Comparison of ENCODE assay signal across 16 cellular contexts in the genomic region with DNA sequence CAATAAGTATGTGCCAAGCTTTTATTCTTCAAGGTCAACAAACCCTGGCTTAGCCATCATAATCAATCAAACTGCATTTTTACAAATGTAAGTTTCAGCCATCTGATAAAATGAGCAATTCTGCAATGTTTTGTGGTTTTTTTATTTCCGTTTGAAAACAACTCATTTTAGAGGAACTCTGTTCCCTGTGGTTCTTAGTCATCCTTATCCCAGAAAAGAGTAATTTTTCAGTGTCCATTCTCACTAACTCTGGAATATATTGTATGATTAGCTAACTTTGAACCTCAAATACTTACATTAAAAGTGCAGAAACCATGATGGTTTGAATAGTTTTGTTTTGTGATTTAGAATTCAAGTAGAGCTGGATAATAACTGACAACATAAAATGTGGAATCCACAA.
DNase-seq lines count a peak whose midpoint lies in the region; ATAC-seq lines count a peak whose summit lies in the region.
"Had no signal": no experiment of that assay in that cellular context is flagged by ENCODE, and none has a peak within 500 bp of the region (broad histone marks: within the 10 kb centered on the region; RNA-seq: fewer than 3 reads in every experiment).

No MANE protein-coding gene starts in this region.

- H3K4me1 ChIP-seq in BLaER1, result peaks cover 44% of the 10 kb centered on the region

- H3K4me2 ChIP-seq in BLaER1, result peak overlapping the region; percentile 92

- peaks cover 15% of the 10 kb centered on the region for H3K9me3 ChIP-seq in BLaER1

- no peaks in the 10 kb centered on the region for H4K20me1 ChIP-seq in BLaER1

- H3K27me3 ChIP-seq in BLaER1, result no peaks in the 10 kb centered on the region

- ATAC-seq in GM19455 (IDR thresholded peaks at IDR 0.05; ENCODE audit: unreplicated experiment) (no peak), HG03097 (IDR thresholded peaks at IDR 0.05; ENCODE audit: low FRiP score, unreplicated experiment) (no peak)

- no peak overlapping the region for H3K9ac ChIP-seq in BLaER1

- peak; percentile 29 to 50 for DNase-seq in Kasumi-1 (lab: John Stamatoyannopoulos, UW)
- DNase-seq in amniotic epithelial cell (ENCODE audit: low read depth), result peak; percentile 94
- DNase-seq in iris pigment epithelial cell (ENCODE audit: low read depth), result peak; percentile 71
- DNase-seq in NCI-H1105 (lab: John Stamatoyannopoulos, UW), result no peak
- no peak for DNase-seq in LoVo (ENCODE audit: low spot score)
- DNase-seq: activated naive CD8-positive, alpha-beta T cell treated with anti-CD3 and anti-CD28 coated beads, Interleukin-2, amount 10 ng/mL, durations not matched to agents 7 days and 5 days; CD8-positive, alpha-beta memory T cell; glutamatergic neuron; kidney glomerular epithelial cell; naive B cell; NCI-H526 treated with DMSO at 0.1 percent for 48 hours; right cardiac atrium; SHP77 treated with DMSO at 0.1 percent for 48 hours had no signal

- H3K36me3 ChIP-seq in BLaER1, result peaks cover 3% of the 10 kb centered on the region; the same call in 1 of the 2 replicates

- no peak overlapping the region for H3K4me3 ChIP-seq in BLaER1

- H3K27ac ChIP-seq in BLaER1, result peak overlapping the region; percentile 85

Comparison
In these comparisons a context has a peak if more than half of its experiments do, and no peak if none do; other contexts are left out.
1. DNase-seq: peak in Kasumi-1 (2 of 2), amniotic epithelial cell (single experiment) and iris pigment epithelial cell (single experiment); none in NCI-H1105 (single experiment) and LoVo (single experiment).